8 cellular contexts compared by ENCODE assay signal in genomic region chr11:118930152-118930712, GRCh38. TPM values are rescaled to one million over a fixed set of nuclear protein-coding genes. Genes with fewer than 3 reads are reported as not detected.
DNase-seq lines count a peak whose midpoint lies in the region; ATAC-seq and TF ChIP-seq lines count a peak whose summit lies in the region.

No MANE protein-coding gene starts in this region.

- CTCF ChIA-PET in activated naive CD4-positive, alpha-beta T cell treated with anti-CD3 and anti-CD28 coated beads for 36 hours (lab: Charles Lee): interaction anchor here (0.7 to 3.6 kb wide), 20 partner anchors 10 to 269 kb away, joined by 3 to 34 read pairs (median 4); partner anchors contain the start of gene UPK2

- H3K9me3 Mint-ChIP-seq in activated naive CD4-positive, alpha-beta T cell treated with anti-CD3 and anti-CD28 coated beads for 36 hours: no peaks in the 10 kb centered on the region
- peaks cover 10% of the 10 kb centered on the region for H3K9me3 Mint-ChIP-seq in glutamatergic neuron (ENCODE audit: unreplicated experiment)

- H3K27ac ChIP-seq in SJSA1 (no peak overlapping the region), thoracic aorta (peak overlapping the region; percentile 93 to 99)

- TF ChIP-seq CTCF in glutamatergic neuron (IDR thresholded peaks at IDR 0.05; ENCODE audit: partially characterized antibody, unreplicated experiment) (peak; percentile 98), omental fat pad (IDR thresholded peaks at IDR 0.05) (peak in 2 of 3 donors; percentile 81 to 82), thoracic aorta (IDR thresholded peaks at IDR 0.05) (peak; percentile 99)

- peaks cover 35% of the 10 kb centered on the region for H3K4me1 Mint-ChIP-seq in activated naive CD4-positive, alpha-beta T cell treated with anti-CD3 and anti-CD28 coated beads for 36 hours (ENCODE audit: low read depth)
- peaks cover 15% of the 10 kb centered on the region for H3K4me1 Mint-ChIP-seq in glutamatergic neuron (ENCODE audit: low read depth, unreplicated experiment)

- H3K36me3 Mint-ChIP-seq in activated naive CD4-positive, alpha-beta T cell treated with anti-CD3 and anti-CD28 coated beads for 36 hours (ENCODE audit: low read depth): no peaks in the 10 kb centered on the region
- H3K36me3 Mint-ChIP-seq in glutamatergic neuron (ENCODE audit: unreplicated experiment): no peaks in the 10 kb centered on the region

- peak overlapping the region; percentile 95 for H3K27ac Mint-ChIP-seq in activated naive CD4-positive, alpha-beta T cell treated with anti-CD3 and anti-CD28 coated beads for 36 hours
- no peak overlapping the region for H3K27ac Mint-ChIP-seq in glutamatergic neuron (ENCODE audit: unreplicated experiment)

- intact Hi-C loops in activated naive CD4-positive, alpha-beta T cell treated with anti-CD3 and anti-CD28 coated beads for 36 hours (cut with micrococcal nuclease): loop anchor here (1.0 kb wide), 3 partner anchors 10 to 100 kb away; partner anchors contain the start of genes SLC37A4 and UPK2

- H3K9me3 ChIP-seq in SJSA1 (replicated peaks) (no peaks in the 10 kb centered on the region), thoracic aorta (no peaks in the 10 kb centered on the region)

- no peaks in the 10 kb centered on the region for H3K27me3 Mint-ChIP-seq in activated naive CD4-positive, alpha-beta T cell treated with anti-CD3 and anti-CD28 coated beads for 36 hours (ENCODE audit: low read depth)
- H3K27me3 Mint-ChIP-seq in glutamatergic neuron (ENCODE audit: unreplicated experiment): peaks cover 6% of the 10 kb centered on the region

- H3K4me1 ChIP-seq in SJSA1 (replicated peaks): peaks cover 28% of the 10 kb centered on the region
- peaks cover 15 to 51% of the 10 kb centered on the region in 2 donors for H3K4me1 ChIP-seq in thoracic aorta (ENCODE audit: control insufficient read depth in 1 of 2, low read depth in 2 of 2)

- peak overlapping the region; percentile 96 for H3K4me3 Mint-ChIP-seq in activated naive CD4-positive, alpha-beta T cell treated with anti-CD3 and anti-CD28 coated beads for 36 hours
- peak overlapping the region; percentile 77 for H3K4me3 Mint-ChIP-seq in glutamatergic neuron (ENCODE audit: unreplicated experiment)

- no peaks in the 10 kb centered on the region for H3K27me3 ChIP-seq in SJSA1 (replicated peaks)
- no peaks in the 10 kb centered on the region for H3K27me3 ChIP-seq in thoracic aorta (replicated peaks; ENCODE audit: insufficient read depth)

- peak overlapping the region; percentile 49 for H3K4me3 ChIP-seq in SJSA1
- H3K4me3 ChIP-seq in thoracic aorta: peak overlapping the region; percentile 96

- DNase-seq in DMS79 (lab: John Stamatoyannopoulos, UW): peak; percentile 98
- peak; percentile 80 for DNase-seq in M059J (ENCODE audit: low read depth)
- DNase-seq in SJSA1 (ENCODE audit: low read depth in 1 of 2, low spot score in 2 of 2): peak; percentile 54 to 56
- peak; percentile 95 for DNase-seq in activated naive CD4-positive, alpha-beta T cell treated with anti-CD3 and anti-CD28 coated beads for 36 hours
- DNase-seq in glutamatergic neuron: peak; percentile 84
- no peak for DNase-seq in omental fat pad (ENCODE audit: low spot score)
- DNase-seq in thoracic aorta (ENCODE audit: low spot score): no peak

- H3K36me3 ChIP-seq in SJSA1 (no peaks in the 10 kb centered on the region), thoracic aorta (no peaks in the 10 kb centered on the region)

- ATAC-seq in omental fat pad (ENCODE audit: low FRiP score) (peak; percentile 35), thoracic aorta (ENCODE audit: insufficient number of reproducible peaks, low FRiP score, low read depth) (no peak), HG03175 (IDR thresholded peaks at IDR 0.05; ENCODE audit: unreplicated experiment) (no peak)

RNA-seq across cellular contexts. Expression of gene BCL9L, which starts 4.5 kb away (rescaled TPM):
- 15.9 and 27.4 TPM in 2 replicates for total RNA-seq in M059J (2014; rRNA removed; shearing (Covaris generic))
- total RNA-seq in SJSA1 (2014; rRNA removed; shearing (Covaris generic)): 4.0 and 6.8 TPM in 2 replicates
- 10 to 100 TPM; 33.3 to 36.1 TPM for total RNA-seq in activated naive CD4-positive, alpha-beta T cell treated with anti-CD3 and anti-CD28 coated beads for 36 hours
- total RNA-seq in glutamatergic neuron (ENCODE audit: unreplicated experiment) (13.0 TPM), omental fat pad (10 to 100 TPM; 13.5 to 24.0 (median 17.3) TPM), thoracic aorta (10 to 100 TPM; 28.6 to 68.8 TPM)

RNA-seq across cellular contexts. Expression of gene UPK2, which starts 25.9 kb away (rescaled TPM):
- total RNA-seq in M059J (2014; rRNA removed; shearing (Covaris generic)): not detected in 2 replicates
- total RNA-seq in SJSA1 (2014; rRNA removed; shearing (Covaris generic)): not detected in 2 replicates
- total RNA-seq in activated naive CD4-positive, alpha-beta T cell treated with anti-CD3 and anti-CD28 coated beads for 36 hours: under 1 TPM; 0.25 to 0.45 TPM
- total RNA-seq in glutamatergic neuron (ENCODE audit: unreplicated experiment) (not detected), omental fat pad (not detected), thoracic aorta (not detected)

RNA-seq across cellular contexts. Expression of gene FOXR1, which starts 41.3 kb away (rescaled TPM):
- total RNA-seq in M059J (2014; rRNA removed; shearing (Covaris generic)): not detected in 2 replicates
- total RNA-seq in SJSA1 (2014; rRNA removed; shearing (Covaris generic)): not detected in 2 replicates
- not detected for total RNA-seq in activated naive CD4-positive, alpha-beta T cell treated with anti-CD3 and anti-CD28 coated beads for 36 hours
- total RNA-seq in glutamatergic neuron (ENCODE audit: unreplicated experiment) (not detected), omental fat pad (not detected), thoracic aorta (not detected)

RNA-seq across cellular contexts. Expression of gene CXCR5, which starts 46.5 kb away (rescaled TPM):
- not detected in 2 replicates for total RNA-seq in M059J (2014; rRNA removed; shearing (Covaris generic))
- total RNA-seq in SJSA1 (2014; rRNA removed; shearing (Covaris generic)): not detected in 2 replicates
- 10 to 100 TPM; 25.6 to 26.1 TPM for total RNA-seq in activated naive CD4-positive, alpha-beta T cell treated with anti-CD3 and anti-CD28 coated beads for 36 hours
- total RNA-seq in glutamatergic neuron (ENCODE audit: unreplicated experiment) (not detected), omental fat pad (under 1 TPM in 2 of 4 donors, not detected in 2; 0.09 to 0.12 TPM), thoracic aorta (not detected)

Comparison
In these comparisons a context has a peak if more than half of its experiments do, and no peak if none do; other contexts are left out.
1. DNase-seq: peak in DMS79 (single experiment), M059J (single experiment), SJSA1 (2 of 2), activated naive CD4-positive, alpha-beta T cell treated with anti-CD3 and anti-CD28 coated beads for 36 hours (single experiment) and glutamatergic neuron (single experiment); none in omental fat pad (single experiment) and thoracic aorta (single experiment).
2. Peak in every context shown above with its lines, with median percentiles within 50 percentile points of each other: CTCF ChIP-seq.